Comparison of ENCODE assay signal across 1 cellular context in the genomic region with DNA sequence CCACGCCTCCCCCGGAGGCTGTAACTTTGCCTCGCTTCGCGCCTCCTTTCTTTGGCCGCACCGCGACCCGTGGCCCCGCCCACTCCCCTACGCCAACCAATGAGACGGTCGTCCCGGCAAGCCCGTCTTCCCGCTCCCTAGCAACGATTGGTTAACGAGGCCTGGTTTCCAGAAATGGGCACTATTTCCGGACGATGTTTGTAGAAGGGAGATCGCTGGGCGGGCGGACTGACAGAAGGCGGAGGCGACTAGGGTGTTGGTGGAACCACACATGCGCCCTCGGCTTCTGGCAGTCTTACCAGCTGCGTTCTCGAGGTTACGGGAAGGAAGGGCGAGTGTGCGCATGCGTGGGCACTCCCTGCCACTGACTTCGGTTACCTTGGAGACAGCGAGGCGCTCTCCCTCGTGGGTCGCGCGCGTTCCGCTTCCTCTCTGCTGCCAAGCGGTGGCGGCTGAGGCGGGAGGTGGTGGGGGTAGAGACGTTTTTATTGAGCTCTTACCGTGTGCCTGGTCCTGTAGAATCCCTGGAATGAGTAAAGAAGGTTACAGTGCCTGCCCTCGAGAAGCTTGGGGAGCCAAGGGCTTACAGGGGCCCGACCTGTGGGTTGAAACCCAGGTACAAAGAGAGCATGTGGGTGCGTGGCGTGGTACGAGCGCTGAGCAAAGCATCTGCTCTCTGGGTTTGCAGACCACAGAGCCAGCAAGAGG.
TF ChIP-seq lines count a peak whose summit lies in the region.

No MANE protein-coding gene starts in this region.

TF ChIP-seq in HepG2, 621 proteins besides CTCF, POLR2A, EP300 and RAD21 (continued from another document and continues in another):
- TF ChIP-seq CEBPZ (IDR thresholded peaks at IDR 0.05; ENCODE audit: low read length), result no peak
- no peak for TF ChIP-seq SNRNP70 (IDR thresholded peaks at IDR 0.05; ENCODE audit: low read depth, low read length)
- no peak for TF ChIP-seq CBX1 (IDR thresholded peaks at IDR 0.05; ENCODE audit: low read depth)
- peak; percentile 62; the same call in 1 of the 2 replicates for TF ChIP-seq ZKSCAN8 (CRISPR knock-in tag; IDR thresholded peaks at IDR 0.05; ENCODE audit: borderline replicate concordance)
- TF ChIP-seq TOPORS (CRISPR knock-in tag; IDR thresholded peaks at IDR 0.05), result no peak
- TF ChIP-seq NFKB2 (CRISPR knock-in tag; IDR thresholded peaks at IDR 0.05; ENCODE audit: borderline replicate concordance), result peak; percentile 18; the same call in 1 of the 2 replicates
- TF ChIP-seq SCMH1 (CRISPR knock-in tag; IDR thresholded peaks at IDR 0.05; ENCODE audit: borderline replicate concordance), result no peak
- TF ChIP-seq CENPX (CRISPR knock-in tag; IDR thresholded peaks at IDR 0.05), result no peak
- peak; percentile 43; the same call in 1 of the 2 replicates for TF ChIP-seq ZNF788 (CRISPR knock-in tag; IDR thresholded peaks at IDR 0.05; ENCODE audit: borderline replicate concordance)
- TF ChIP-seq NFE2L2 (IDR thresholded peaks at IDR 0.05; ENCODE audit: low read length), result no peak
- peak; percentile 84 for TF ChIP-seq HNRNPLL (IDR thresholded peaks at IDR 0.05; ENCODE audit: low read depth, low read length, poor library complexity, severe bottlenecking)
- no peak for TF ChIP-seq ZNF367 (CRISPR knock-in tag; IDR thresholded peaks at IDR 0.05; ENCODE audit: borderline replicate concordance)
- no peak for TF ChIP-seq ZNF235 (CRISPR knock-in tag; IDR thresholded peaks at IDR 0.05; ENCODE audit: borderline replicate concordance)
- TF ChIP-seq ZGPAT (CRISPR knock-in tag; IDR thresholded peaks at IDR 0.05), result peak; percentile 60; the same call in 1 of the 2 replicates
- TF ChIP-seq SSRP1 (CRISPR knock-in tag; IDR thresholded peaks at IDR 0.05), result no peak
- TF ChIP-seq ZNF296 (CRISPR knock-in tag; conservative IDR thresholded peaks at IDR 0.05), result no peak
- no peak for TF ChIP-seq FOSL1 (CRISPR knock-in tag; IDR thresholded peaks at IDR 0.05; ENCODE audit: borderline replicate concordance)
- no peak for TF ChIP-seq ZNF558 (CRISPR knock-in tag; IDR thresholded peaks at IDR 0.05; ENCODE audit: borderline replicate concordance)
- 0 out of 2 replicates have a peak, but pooled peaks have one; percentile 25 for TF ChIP-seq POLR2G (IDR thresholded peaks at IDR 0.05; ENCODE audit: low read depth, low read length)
- TF ChIP-seq ADNP (CRISPR knock-in tag; IDR thresholded peaks at IDR 0.05), result no peak
- no peak for TF ChIP-seq ZSCAN21 (CRISPR knock-in tag; IDR thresholded peaks at IDR 0.05; ENCODE audit: borderline replicate concordance)
- no peak for TF ChIP-seq RBM39 (IDR thresholded peaks at IDR 0.05; ENCODE audit: low read depth, low read length, poor library complexity, severe bottlenecking)
- TF ChIP-seq ZNF572 (CRISPR knock-in tag; IDR thresholded peaks at IDR 0.05), result no peak
- TF ChIP-seq, protein P1, sequence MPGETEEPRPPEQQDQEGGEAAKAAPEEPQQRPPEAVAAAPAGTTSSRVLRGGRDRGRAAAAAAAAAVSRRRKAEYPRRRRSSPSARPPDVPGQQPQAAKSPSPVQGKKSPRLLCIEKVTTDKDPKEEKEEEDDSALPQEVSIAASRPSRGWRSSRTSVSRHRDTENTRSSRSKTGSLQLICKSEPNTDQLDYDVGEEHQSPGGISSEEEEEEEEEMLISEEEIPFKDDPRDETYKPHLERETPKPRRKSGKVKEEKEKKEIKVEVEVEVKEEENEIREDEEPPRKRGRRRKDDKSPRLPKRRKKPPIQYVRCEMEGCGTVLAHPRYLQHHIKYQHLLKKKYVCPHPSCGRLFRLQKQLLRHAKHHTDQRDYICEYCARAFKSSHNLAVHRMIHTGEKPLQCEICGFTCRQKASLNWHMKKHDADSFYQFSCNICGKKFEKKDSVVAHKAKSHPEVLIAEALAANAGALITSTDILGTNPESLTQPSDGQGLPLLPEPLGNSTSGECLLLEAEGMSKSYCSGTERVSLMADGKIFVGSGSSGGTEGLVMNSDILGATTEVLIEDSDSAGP (CRISPR knock-in tag; IDR thresholded peaks at IDR 0.05; ENCODE audit: borderline replicate concordance), result peak; percentile 38; the same call in 1 of the 2 replicates
- TF ChIP-seq NR1H2 (CRISPR knock-in tag; IDR thresholded peaks at IDR 0.05; ENCODE audit: borderline replicate concordance, low read depth), result no peak
- TF ChIP-seq POLR2AphosphoS5 (IDR thresholded peaks at IDR 0.05; ENCODE audit: low read depth, low read length), result 0 out of 2 replicates have a peak, but pooled peaks have one; percentile 25
- TF ChIP-seq MYPOP (CRISPR knock-in tag; IDR thresholded peaks at IDR 0.05), result no peak; the same call in 1 of the 2 replicates
- no peak for TF ChIP-seq YY1 (IDR thresholded peaks at IDR 0.05; ENCODE audit: insufficient read depth, insufficient replicate concordance, low read depth, low read length)
- TF ChIP-seq ZNF577 (CRISPR knock-in tag; IDR thresholded peaks at IDR 0.05; ENCODE audit: borderline replicate concordance, low read depth), result no peak
- no peak for TF ChIP-seq DMTF1 (CRISPR knock-in tag; IDR thresholded peaks at IDR 0.05)
- TF ChIP-seq, protein P2, sequence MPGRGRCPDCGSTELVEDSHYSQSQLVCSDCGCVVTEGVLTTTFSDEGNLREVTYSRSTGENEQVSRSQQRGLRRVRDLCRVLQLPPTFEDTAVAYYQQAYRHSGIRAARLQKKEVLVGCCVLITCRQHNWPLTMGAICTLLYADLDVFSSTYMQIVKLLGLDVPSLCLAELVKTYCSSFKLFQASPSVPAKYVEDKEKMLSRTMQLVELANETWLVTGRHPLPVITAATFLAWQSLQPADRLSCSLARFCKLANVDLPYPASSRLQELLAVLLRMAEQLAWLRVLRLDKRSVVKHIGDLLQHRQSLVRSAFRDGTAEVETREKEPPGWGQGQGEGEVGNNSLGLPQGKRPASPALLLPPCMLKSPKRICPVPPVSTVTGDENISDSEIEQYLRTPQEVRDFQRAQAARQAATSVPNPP (CRISPR knock-in tag; IDR thresholded peaks at IDR 0.05), result no peak
- TF ChIP-seq, protein P3, sequence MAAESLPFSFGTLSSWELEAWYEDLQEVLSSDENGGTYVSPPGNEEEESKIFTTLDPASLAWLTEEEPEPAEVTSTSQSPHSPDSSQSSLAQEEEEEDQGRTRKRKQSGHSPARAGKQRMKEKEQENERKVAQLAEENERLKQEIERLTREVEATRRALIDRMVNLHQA (CRISPR knock-in tag; IDR thresholded peaks at IDR 0.05), result no peak
- TF ChIP-seq TCF12 (IDR thresholded peaks at IDR 0.05), result no peak
- no peak for TF ChIP-seq TCF12 (CRISPR knock-in tag; IDR thresholded peaks at IDR 0.05)
- no peak for TF ChIP-seq ZFP36L1 (CRISPR knock-in tag; IDR thresholded peaks at IDR 0.05)
- TF ChIP-seq RFXANK (CRISPR knock-in tag; IDR thresholded peaks at IDR 0.05), result peak; percentile 97
- TF ChIP-seq HDAC2 (CRISPR knock-in tag; IDR thresholded peaks at IDR 0.05), result peak; percentile 49; the same call in 1 of the 2 replicates
- TF ChIP-seq, protein P4, sequence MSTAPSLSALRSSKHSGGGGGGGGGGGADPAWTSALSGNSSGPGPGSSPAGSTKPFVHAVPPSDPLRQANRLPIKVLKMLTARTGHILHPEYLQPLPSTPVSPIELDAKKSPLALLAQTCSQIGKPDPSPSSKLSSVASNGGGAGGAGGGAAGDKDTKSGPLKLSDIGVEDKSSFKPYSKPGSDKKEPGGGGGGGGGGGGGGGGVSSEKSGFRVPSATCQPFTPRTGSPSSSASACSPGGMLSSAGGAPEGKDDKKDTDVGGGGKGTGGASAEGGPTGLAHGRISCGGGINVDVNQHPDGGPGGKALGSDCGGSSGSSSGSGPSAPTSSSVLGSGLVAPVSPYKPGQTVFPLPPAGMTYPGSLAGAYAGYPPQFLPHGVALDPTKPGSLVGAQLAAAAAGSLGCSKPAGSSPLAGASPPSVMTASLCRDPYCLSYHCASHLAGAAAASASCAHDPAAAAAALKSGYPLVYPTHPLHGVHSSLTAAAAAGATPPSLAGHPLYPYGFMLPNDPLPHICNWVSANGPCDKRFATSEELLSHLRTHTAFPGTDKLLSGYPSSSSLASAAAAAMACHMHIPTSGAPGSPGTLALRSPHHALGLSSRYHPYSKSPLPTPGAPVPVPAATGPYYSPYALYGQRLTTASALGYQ (CRISPR knock-in tag; IDR thresholded peaks at IDR 0.05), result no peak
- TF ChIP-seq ATF1 (CRISPR knock-in tag; IDR thresholded peaks at IDR 0.05), result no peak
- no peak for TF ChIP-seq HHEX (CRISPR knock-in tag; IDR thresholded peaks at IDR 0.05)
- TF ChIP-seq SOX6 (IDR thresholded peaks at IDR 0.05), result no peak
- peak; percentile 14; the same call in 1 of the 2 replicates for TF ChIP-seq SOX6 (CRISPR knock-in tag; IDR thresholded peaks at IDR 0.05)
- no peak for TF ChIP-seq HMGA1 (CRISPR knock-in tag; conservative IDR thresholded peaks at IDR 0.05)
- TF ChIP-seq ZNF451 (CRISPR knock-in tag; IDR thresholded peaks at IDR 0.05), result no peak
- peak; percentile 69; the same call in 1 of the 2 replicates for TF ChIP-seq ZNF350 (CRISPR knock-in tag; IDR thresholded peaks at IDR 0.05; ENCODE audit: borderline replicate concordance, low read depth)
- 0 out of 2 replicates have a peak, but pooled peaks have one; percentile 2 for TF ChIP-seq MEIS2 (CRISPR knock-in tag; IDR thresholded peaks at IDR 0.05)
- TF ChIP-seq RORA (CRISPR knock-in tag; IDR thresholded peaks at IDR 0.05), result no peak
- TF ChIP-seq ATF2 (CRISPR knock-in tag; IDR thresholded peaks at IDR 0.05), result peak; percentile 52; the same call in 1 of the 2 replicates
- TF ChIP-seq ZNF879 (CRISPR knock-in tag; IDR thresholded peaks at IDR 0.05), result no peak
- TF ChIP-seq NFE2L1 (CRISPR knock-in tag; IDR thresholded peaks at IDR 0.05; ENCODE audit: borderline replicate concordance), result no peak
- TF ChIP-seq ZBTB38 (CRISPR knock-in tag; IDR thresholded peaks at IDR 0.05), result no peak
- no peak for TF ChIP-seq LCORL (IDR thresholded peaks at IDR 0.05)
- no peak for TF ChIP-seq LCORL (CRISPR knock-in tag; IDR thresholded peaks at IDR 0.05)
- no peak for TF ChIP-seq ZNF44 (CRISPR knock-in tag; IDR thresholded peaks at IDR 0.05)
- no peak for TF ChIP-seq GTF3A (CRISPR knock-in tag; conservative IDR thresholded peaks at IDR 0.05)
